ENCODE assay signal across 8 cellular contexts in the genomic region with DNA sequence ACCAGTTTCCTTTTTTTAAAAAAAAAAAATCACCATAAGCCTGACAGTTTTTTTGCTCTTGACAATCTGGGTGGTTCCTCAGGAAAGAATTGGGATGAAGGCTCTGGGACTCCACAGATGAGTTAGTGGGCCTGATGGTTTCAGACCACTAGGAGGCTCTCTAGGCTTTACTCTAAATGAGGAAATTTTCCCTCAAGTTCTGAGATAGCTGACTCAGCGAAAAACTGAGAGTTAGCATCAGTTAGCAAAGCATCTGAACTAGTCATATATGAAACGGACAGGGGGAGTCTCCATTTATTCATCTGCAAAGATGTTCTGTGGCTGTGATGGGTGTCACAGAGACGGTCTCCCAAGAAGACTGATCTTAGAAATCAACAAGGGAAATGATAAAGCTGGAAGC.
DNase-seq lines count a peak whose midpoint lies in the region; ATAC-seq and TF ChIP-seq lines count a peak whose summit lies in the region.

No MANE protein-coding gene starts in this region.

- H3K27ac ChIP-seq in foreskin keratinocyte = no peak overlapping the region

- no peaks in the 10 kb centered on the region for H3K27me3 ChIP-seq in foreskin keratinocyte

- DNase-seq in AG09319 (ENCODE audit: extremely low read depth, low read depth) (no peak), SKM-1 (lab: John Stamatoyannopoulos, UW; ENCODE audit: unreplicated experiment) (peak; percentile 3), foreskin keratinocyte (peak in 1 of 2 donors; percentile 22), left colon (no peak), cerebellar nuclear complex (lab: John Stamatoyannopoulos, UW) (no peak), NCI-H187 treated with DMSO at 0.1 percent for 48 hours (lab: John Stamatoyannopoulos, UW) (no peak)
- DNase-seq in stimulated activated CD4-positive, alpha-beta T cell treated with anti-CD3 and anti-CD28 coated beads, Interleukin-12 subunit alpha, Interleukin-12 subunit beta, amount 100 ng/mL, for 4 hours = no peak

- peak; percentile 57 for ATAC-seq in foreskin keratinocyte
- no peak for ATAC-seq in left colon

- intact Hi-C loops in left colon (cut with DNase I, micrococcal nuclease) = no loop called here

- TF ChIP-seq CTCF in AG09319 (IDR thresholded peaks at IDR 0.05; ENCODE audit: low read depth, low read length) (peak; percentile 7; the same call in 1 of the 2 replicates), GM12874 (IDR thresholded peaks at IDR 0.05; ENCODE audit: insufficient read depth, low read depth, low read length) (peak; percentile 31; the same call in 1 of the 2 replicates), foreskin keratinocyte (conservative IDR thresholded peaks at IDR 0.05) (peak; percentile 60)

- H3K4me1 ChIP-seq in foreskin keratinocyte = no peaks in the 10 kb centered on the region

Comparison
In these comparisons a context has a peak if more than half of its experiments do, and no peak if none do; other contexts are left out.
1. CTCF ChIP-seq: peak in every context shown above with its lines; median percentile 60 in foreskin keratinocyte; 31 in GM12874; 7 in AG09319.